In the genomic region with DNA sequence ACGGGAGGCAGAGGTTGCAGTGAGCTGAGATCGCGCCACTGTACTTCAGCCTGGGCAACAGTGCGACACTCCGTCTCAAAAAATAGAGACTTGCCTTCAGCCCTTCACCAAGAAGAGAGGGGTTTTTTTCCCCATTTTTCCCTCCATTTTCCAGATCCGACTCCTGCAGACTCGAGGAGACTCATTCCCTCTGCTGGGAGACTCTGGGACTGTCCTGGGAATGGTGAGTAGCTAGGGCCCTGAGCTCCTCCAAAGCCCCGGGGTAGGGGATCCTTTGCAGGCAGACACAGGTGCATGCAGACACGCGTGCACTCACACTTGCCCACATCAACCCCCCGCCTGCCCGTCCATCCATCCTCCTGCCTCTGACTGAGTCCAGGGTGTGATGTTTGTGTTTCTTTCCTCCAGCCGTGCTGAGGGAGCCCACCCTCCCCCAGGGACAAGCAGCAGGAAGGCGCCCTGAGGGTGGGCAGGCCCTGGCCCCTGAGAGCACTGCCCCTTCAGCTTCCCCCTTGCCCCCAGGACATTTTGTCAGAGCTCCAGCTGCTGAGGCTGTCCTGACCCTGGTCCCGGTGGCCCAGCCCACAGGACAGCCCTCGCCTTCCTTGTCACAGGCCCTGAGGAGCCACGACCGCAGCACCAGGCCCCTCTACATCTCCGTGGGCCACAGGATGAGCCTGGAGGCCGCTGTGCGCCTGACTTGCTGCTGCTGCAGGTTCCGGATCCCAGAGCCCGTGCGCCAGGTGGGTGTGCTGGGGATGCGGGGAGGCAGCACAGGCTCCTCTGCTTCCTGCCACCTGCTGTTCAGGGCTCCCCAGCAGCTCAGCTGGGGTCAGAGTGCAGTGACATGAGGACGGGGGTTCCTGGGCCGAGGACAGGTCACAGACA, we compare ENCODE assay signal across 1 cellular context.
TF ChIP-seq lines count a peak whose summit lies in the region.

No MANE protein-coding gene starts in this region.

TF ChIP-seq in HepG2, 621 proteins besides CTCF, POLR2A, EP300 and RAD21:
- TF ChIP-seq SUZ12 (IDR thresholded peaks at IDR 0.05; ENCODE audit: low read depth, low read length) (no peak), HNRNPLL (IDR thresholded peaks at IDR 0.05; ENCODE audit: low read depth, low read length, poor library complexity, severe bottlenecking) (peak; percentile 9)
